Comparison of ENCODE assay signal across 10 cellular contexts in genomic region chr1:183598386-183598785, GRCh38. TPM values are rescaled to one million over a fixed set of nuclear protein-coding genes. Genes with fewer than 3 reads are reported as not detected.
DNase-seq lines count a peak whose midpoint lies in the region; ATAC-seq lines count a peak whose summit lies in the region.
"Had no signal": no experiment of that assay in that cellular context is flagged by ENCODE, and none has a peak within 500 bp of the region (broad histone marks: within the 10 kb centered on the region; RNA-seq: fewer than 3 reads in every experiment).

No MANE protein-coding gene starts in this region.

- peak overlapping the region; percentile 7 for H3K27ac Mint-ChIP-seq in activated T-helper 2 cell treated with anti-CD3 and anti-CD28 coated beads, Interferon-gamma antibody, Interleukin-2, Interleukin-4, amounts not matched to agents 10 μg/mL and 5 μg/mL and 100 μg/mL, durations not matched to agents 14 hours and 24 hours and 36 hours
- peak overlapping the region; percentile 81 for H3K27ac Mint-ChIP-seq in stimulated activated naive B cell treated with anti-CD40 and anti-IgM and Interleukin-4, amounts not matched to agents 10 μg/mL and 1 μg/mL and 100 μg/mL, for 72 hours
- H3K27ac Mint-ChIP-seq in CD8-positive, alpha-beta memory T cell: peak overlapping the region in 1 of 8 donors; percentile 48

- no peaks in the 10 kb centered on the region for H3K27me3 ChIP-seq in CD8-positive, alpha-beta memory T cell (ENCODE audit: insufficient read depth, low read length, poor library complexity, severe bottlenecking)

- POLR2A ChIA-PET in CD8-positive, alpha-beta memory T cell (lab: Charles Lee): no interaction called here

- peaks cover 20% of the 10 kb centered on the region for H3K4me1 Mint-ChIP-seq in activated T-helper 2 cell treated with anti-CD3 and anti-CD28 coated beads, Interferon-gamma antibody, Interleukin-2, Interleukin-4, amounts not matched to agents 10 μg/mL and 5 μg/mL and 100 μg/mL, durations not matched to agents 14 hours and 24 hours and 36 hours (ENCODE audit: low read depth)
- peaks cover 22 to 41% of the 10 kb centered on the region in 2 donors for H3K4me1 Mint-ChIP-seq in stimulated activated naive B cell treated with anti-CD40 and anti-IgM and Interleukin-4, amounts not matched to agents 10 μg/mL and 1 μg/mL and 100 μg/mL, for 72 hours
- peaks cover 0 to 6% (median 0%) of the 10 kb centered on the region in 3 donors for H3K4me1 Mint-ChIP-seq in CD8-positive, alpha-beta memory T cell

- no peaks in the 10 kb centered on the region for H3K36me3 ChIP-seq in CD8-positive, alpha-beta memory T cell (ENCODE audit: insufficient read depth, low read length)

- intact Hi-C loops in activated T-helper 2 cell treated with anti-CD3 and anti-CD28 coated beads, Interferon-gamma antibody, Interleukin-2, Interleukin-4, amounts not matched to agents 10 μg/mL and 5 μg/mL and 100 μg/mL, durations not matched to agents 14 hours and 24 hours and 36 hours (cut with micrococcal nuclease): no loop called here

- no peak overlapping the region for H3K4me3 Mint-ChIP-seq in activated T-helper 2 cell treated with anti-CD3 and anti-CD28 coated beads, Interferon-gamma antibody, Interleukin-2, Interleukin-4, amounts not matched to agents 10 μg/mL and 5 μg/mL and 100 μg/mL, durations not matched to agents 14 hours and 24 hours and 36 hours (ENCODE audit: low read depth)
- H3K4me3 Mint-ChIP-seq in stimulated activated naive B cell treated with anti-CD40 and anti-IgM and Interleukin-4, amounts not matched to agents 10 μg/mL and 1 μg/mL and 100 μg/mL, for 72 hours: no peak overlapping the region
- H3K4me3 Mint-ChIP-seq in CD8-positive, alpha-beta memory T cell: no peak overlapping the region

- no peak overlapping the region for H3K4me3 ChIP-seq in CD8-positive, alpha-beta memory T cell (ENCODE audit: low read length)

- no peaks in the 10 kb centered on the region for H3K9me3 ChIP-seq in CD8-positive, alpha-beta memory T cell (ENCODE audit: low read length)

- in situ Hi-C loops in G401 (cut with HindIII; ENCODE audit: low sequenced_read_pairs): no loop called here

- H3K36me3 Mint-ChIP-seq in activated T-helper 2 cell treated with anti-CD3 and anti-CD28 coated beads, Interferon-gamma antibody, Interleukin-2, Interleukin-4, amounts not matched to agents 10 μg/mL and 5 μg/mL and 100 μg/mL, durations not matched to agents 14 hours and 24 hours and 36 hours (ENCODE audit: low read depth): no peaks in the 10 kb centered on the region
- H3K36me3 Mint-ChIP-seq in stimulated activated naive B cell treated with anti-CD40 and anti-IgM and Interleukin-4, amounts not matched to agents 10 μg/mL and 1 μg/mL and 100 μg/mL, for 72 hours: no peaks in the 10 kb centered on the region
- H3K36me3 Mint-ChIP-seq in CD8-positive, alpha-beta memory T cell: no peaks in the 10 kb centered on the region

- ATAC-seq in GM19395 (IDR thresholded peaks at IDR 0.05; ENCODE audit: unreplicated experiment): peak; percentile 72
- ATAC-seq in HG02852 (IDR thresholded peaks at IDR 0.05; ENCODE audit: unreplicated experiment): peak; percentile 70
- ATAC-seq in stimulated activated naive B cell treated with anti-CD40 and anti-IgM and Interleukin-4, amounts not matched to agents 10 μg/mL and 1 μg/mL and 100 μg/mL, for 72 hours (replicated peaks): peak; percentile 52 to 63
- ATAC-seq in left lobe of liver: no peak

- no peak for DNase-seq in activated T-helper 2 cell treated with anti-CD3 and anti-CD28 coated beads, Interferon-gamma antibody, Interleukin-2, Interleukin-4, amounts not matched to agents 10 μg/mL and 5 μg/mL and 100 μg/mL, durations not matched to agents 14 hours and 24 hours and 36 hours (ENCODE audit: low spot score)
- no peak for DNase-seq in stimulated activated naive B cell treated with anti-CD40 and anti-IgM and Interleukin-4, amounts not matched to agents 10 μg/mL and 1 μg/mL and 100 μg/mL, for 72 hours
- no peak for DNase-seq in CD8-positive, alpha-beta memory T cell
- no peak for DNase-seq in G401 (ENCODE audit: low spot score)
- no peak for DNase-seq in left lobe of liver (ENCODE audit: low spot score)
- no peak for DNase-seq in cerebellum (ENCODE audit: low spot score)

- peaks cover 2% of the 10 kb centered on the region for H3K27me3 Mint-ChIP-seq in activated T-helper 2 cell treated with anti-CD3 and anti-CD28 coated beads, Interferon-gamma antibody, Interleukin-2, Interleukin-4, amounts not matched to agents 10 μg/mL and 5 μg/mL and 100 μg/mL, durations not matched to agents 14 hours and 24 hours and 36 hours (ENCODE audit: low read depth)
- H3K27me3 Mint-ChIP-seq in stimulated activated naive B cell treated with anti-CD40 and anti-IgM and Interleukin-4, amounts not matched to agents 10 μg/mL and 1 μg/mL and 100 μg/mL, for 72 hours: no peaks in the 10 kb centered on the region
- peaks cover 4% of the 10 kb centered on the region in 2 donors for H3K27me3 Mint-ChIP-seq in CD8-positive, alpha-beta memory T cell

- no peak overlapping the region for H3K27ac ChIP-seq in CD8-positive, alpha-beta memory T cell (ENCODE audit: low read depth, low read length)

- H3K9me3 Mint-ChIP-seq in activated T-helper 2 cell treated with anti-CD3 and anti-CD28 coated beads, Interferon-gamma antibody, Interleukin-2, Interleukin-4, amounts not matched to agents 10 μg/mL and 5 μg/mL and 100 μg/mL, durations not matched to agents 14 hours and 24 hours and 36 hours: no peaks in the 10 kb centered on the region
- H3K9me3 Mint-ChIP-seq in stimulated activated naive B cell treated with anti-CD40 and anti-IgM and Interleukin-4, amounts not matched to agents 10 μg/mL and 1 μg/mL and 100 μg/mL, for 72 hours: peaks cover 0 to 4% of the 10 kb centered on the region in 2 donors
- no peaks in the 10 kb centered on the region for H3K9me3 Mint-ChIP-seq in CD8-positive, alpha-beta memory T cell

- H3K4me1 ChIP-seq in CD8-positive, alpha-beta memory T cell (ENCODE audit: insufficient read depth, low read length): no peaks in the 10 kb centered on the region

- CTCF ChIA-PET in CD8-positive, alpha-beta memory T cell (lab: Charles Lee): no interaction called here

RNA-seq across cellular contexts. Expression of gene NCF2, which starts 8.1 kb away (rescaled TPM):
- total RNA-seq in activated T-helper 2 cell treated with anti-CD3 and anti-CD28 coated beads, Interferon-gamma antibody, Interleukin-2, Interleukin-4, amounts not matched to agents 10 μg/mL and 5 μg/mL and 100 μg/mL, durations not matched to agents 14 hours and 24 hours and 36 hours: 2.2 and 2.6 TPM in 2 replicates
- total RNA-seq in CD8-positive, alpha-beta memory T cell: 1 to 10 TPM; 3.6 to 4.6 TPM
- polyA plus RNA-seq in CD8-positive, alpha-beta memory T cell: 0.30 TPM
- not detected in 2 replicates for total RNA-seq in G401 (2014; rRNA removed; shearing (Covaris generic))
- 2.8 TPM for total RNA-seq in left lobe of liver
- total RNA-seq in cerebellum: 2.5 TPM

RNA-seq across cellular contexts. Expression of gene ARPC5, which starts 37.2 kb away (rescaled TPM):
- 160 and 169 TPM in 2 replicates for total RNA-seq in activated T-helper 2 cell treated with anti-CD3 and anti-CD28 coated beads, Interferon-gamma antibody, Interleukin-2, Interleukin-4, amounts not matched to agents 10 μg/mL and 5 μg/mL and 100 μg/mL, durations not matched to agents 14 hours and 24 hours and 36 hours
- total RNA-seq in CD8-positive, alpha-beta memory T cell: 100 to 1,000 TPM; 142 to 146 TPM
- 414 TPM for polyA plus RNA-seq in CD8-positive, alpha-beta memory T cell
- total RNA-seq in G401 (2014; rRNA removed; shearing (Covaris generic)): 81.4 and 155 TPM in 2 replicates
- total RNA-seq in left lobe of liver (27.1 TPM), cerebellum (47.4 TPM)

RNA-seq across cellular contexts. Expression of gene APOBEC4, which starts 54.7 kb away (rescaled TPM):
- not detected in 2 replicates for total RNA-seq in activated T-helper 2 cell treated with anti-CD3 and anti-CD28 coated beads, Interferon-gamma antibody, Interleukin-2, Interleukin-4, amounts not matched to agents 10 μg/mL and 5 μg/mL and 100 μg/mL, durations not matched to agents 14 hours and 24 hours and 36 hours
- not detected for total RNA-seq in CD8-positive, alpha-beta memory T cell
- not detected for polyA plus RNA-seq in CD8-positive, alpha-beta memory T cell
- not detected in 2 replicates for total RNA-seq in G401 (2014; rRNA removed; shearing (Covaris generic))
- total RNA-seq in left lobe of liver (not detected), cerebellum (not detected)
- total RNA-seq: astrocyte, LHCN-M2 had no signal
